In the genomic region with DNA sequence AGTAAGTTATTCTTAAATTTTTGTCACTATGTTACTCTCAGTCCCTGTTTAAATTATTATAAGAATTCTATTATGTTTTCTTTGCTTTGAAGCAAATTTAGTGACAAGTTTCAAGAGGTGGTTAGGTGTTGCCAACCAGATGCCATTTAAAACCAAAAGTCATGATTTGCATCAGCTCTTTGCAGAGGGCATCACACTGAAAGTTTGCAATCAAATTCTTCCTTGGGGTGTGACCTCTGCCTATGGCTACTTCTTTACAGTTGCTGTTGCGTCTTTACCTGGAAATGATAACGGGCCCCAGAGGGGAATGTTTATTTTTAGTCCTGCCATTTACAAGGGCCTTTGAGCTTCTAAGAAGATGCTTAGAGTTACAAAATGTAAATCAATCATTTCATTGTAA, we compare ENCODE assay signal across 21 cellular contexts.
DNase-seq lines count a peak whose midpoint lies in the region; ATAC-seq and TF ChIP-seq lines count a peak whose summit lies in the region.
"Had no signal": no experiment of that assay in that cellular context is flagged by ENCODE, and none has a peak within 500 bp of the region (broad histone marks: within the 10 kb centered on the region; RNA-seq: fewer than 3 reads in every experiment).

No MANE protein-coding gene starts in this region.

- H4K5ac ChIP-seq in mesendoderm (ENCODE audit: low read length) = no peak overlapping the region

- no peak overlapping the region for H2AK5ac ChIP-seq in mesendoderm (ENCODE audit: low read length)

- no peak overlapping the region for H3K4me3 Mint-ChIP-seq in activated T-cell treated with anti-CD3 and anti-CD28 coated beads, Interleukin-2, amount 50 U/mL, for 24 hours
- H3K4me3 Mint-ChIP-seq in stimulated activated naive CD8-positive, alpha-beta T cell treated with anti-CD3 and anti-CD28 coated beads, Interleukin-15, amount 100 ng/mL, for 72 hours = no peak overlapping the region
- H3K4me3 Mint-ChIP-seq: IgD-negative memory B cell had no signal

- H3K36me3 Mint-ChIP-seq in activated T-cell treated with anti-CD3 and anti-CD28 coated beads, Interleukin-2, amount 50 U/mL, for 24 hours (ENCODE audit: low read depth) = peaks cover 27% of the 10 kb centered on the region

- no peaks in the 10 kb centered on the region for H3K9me3 Mint-ChIP-seq in activated T-cell treated with anti-CD3 and anti-CD28 coated beads, Interleukin-2, amount 50 U/mL, for 24 hours
- peaks cover 0 to 6% of the 10 kb centered on the region in 2 donors for H3K9me3 Mint-ChIP-seq in stimulated activated naive CD8-positive, alpha-beta T cell treated with anti-CD3 and anti-CD28 coated beads, Interleukin-15, amount 100 ng/mL, for 72 hours
- H3K9me3 Mint-ChIP-seq: IgD-negative memory B cell had no signal

- H3K79me2 ChIP-seq in mesendoderm (ENCODE audit: control insufficient read depth, insufficient read depth, low read length) = no peaks in the 10 kb centered on the region

- H3K4me1 Mint-ChIP-seq in activated T-cell treated with anti-CD3 and anti-CD28 coated beads, Interleukin-2, amount 50 U/mL, for 24 hours (ENCODE audit: low read depth) = peaks cover 72% of the 10 kb centered on the region
- peaks cover 13% of the 10 kb centered on the region for H3K4me1 Mint-ChIP-seq in stimulated activated naive CD8-positive, alpha-beta T cell treated with anti-CD3 and anti-CD28 coated beads, Interleukin-15, amount 100 ng/mL, for 72 hours

- H3K79me1 ChIP-seq in mesendoderm (ENCODE audit: low read length) = no peaks in the 10 kb centered on the region

- H2BK5ac ChIP-seq in mesendoderm (ENCODE audit: low read length) = no peak overlapping the region

- no peak overlapping the region for H3K23ac ChIP-seq in mesendoderm (ENCODE audit: low read length)

- no peak for DNase-seq in activated T-cell treated with anti-CD3 and anti-CD28 coated beads, Interleukin-2, amount 50 U/mL, for 24 hours
- DNase-seq in activated T-cell treated with anti-CD3 and anti-CD28 coated beads for 4 hours (no peak), mesendoderm (no peak), ecto neural progenitor cell (ENCODE audit: low spot score) (no peak), lower lobe of right lung (no peak)
- DNase-seq in stimulated activated naive CD8-positive, alpha-beta T cell treated with anti-CD3 and anti-CD28 coated beads, Interleukin-15, amount 100 ng/mL, for 72 hours = no peak
- DNase-seq: DMS153, DND-41, GOT3, NCI-H1092, NCI-H1417 treated with DMSO at 0.1 percent for 48 hours, NCI-H1694 treated with DMSO at 0.1 percent for 48 hours, NCI-H2081, NCI-H2171, NCI-H226, NCI-H510A, NCI-H69, SIG-M5 had no signal

- H3K18ac ChIP-seq in mesendoderm (ENCODE audit: low read length) = no peak overlapping the region

- H3K27ac Mint-ChIP-seq in activated T-cell treated with anti-CD3 and anti-CD28 coated beads, Interleukin-2, amount 50 U/mL, for 24 hours = peak overlapping the region; percentile 50
- H3K27ac Mint-ChIP-seq in stimulated activated naive CD8-positive, alpha-beta T cell treated with anti-CD3 and anti-CD28 coated beads, Interleukin-15, amount 100 ng/mL, for 72 hours = peak overlapping the region in 1 of 2 donors; percentile 68

- H3K27me3 ChIP-seq in mesendoderm (ENCODE audit: insufficient read depth, low read length, poor library complexity) (no peaks in the 10 kb centered on the region), lower lobe of right lung (ENCODE audit: low read depth) (no peaks in the 10 kb centered on the region)

- peak; percentile 72 for ATAC-seq in GM18867 (IDR thresholded peaks at IDR 0.05; ENCODE audit: unreplicated experiment)
- ATAC-seq in stimulated activated naive CD8-positive, alpha-beta T cell treated with anti-CD3 and anti-CD28 coated beads, Interleukin-15, amount 100 ng/mL, for 72 hours = peak; percentile 52
- no peak for ATAC-seq in lower lobe of right lung

- H3K4me1 ChIP-seq in mesendoderm (ENCODE audit: control insufficient read depth, low read depth, low read length) (peaks cover 5% of the 10 kb centered on the region), lower lobe of right lung (no peaks in the 10 kb centered on the region)

- H2BK15ac ChIP-seq in mesendoderm (replicated peaks; ENCODE audit: low read depth) = peak overlapping the region; percentile 74

- H3K9me3 ChIP-seq in lower lobe of right lung = no peaks in the 10 kb centered on the region

- H3K27ac ChIP-seq in mesendoderm (ENCODE audit: low read depth, low read length) (no peak overlapping the region), lower lobe of right lung (no peak overlapping the region)
- H3K27ac ChIP-seq: SK-N-MC had no signal

- no peak overlapping the region for H3K56ac ChIP-seq in mesendoderm (ENCODE audit: low read length)

- no peaks in the 10 kb centered on the region for H3K27me3 Mint-ChIP-seq in activated T-cell treated with anti-CD3 and anti-CD28 coated beads, Interleukin-2, amount 50 U/mL, for 24 hours
- H3K27me3 Mint-ChIP-seq in stimulated activated naive CD8-positive, alpha-beta T cell treated with anti-CD3 and anti-CD28 coated beads, Interleukin-15, amount 100 ng/mL, for 72 hours = no peaks in the 10 kb centered on the region
- H3K27me3 Mint-ChIP-seq: IgD-negative memory B cell had no signal

- no peak overlapping the region for H2BK120ac ChIP-seq in mesendoderm (ENCODE audit: low read depth, low read length)

- no peaks in the 10 kb centered on the region for H3K36me3 ChIP-seq in mesendoderm (ENCODE audit: control insufficient read depth, insufficient read depth, low read length)
- no peaks in the 10 kb centered on the region for H3K36me3 ChIP-seq in lower lobe of right lung

- no peak overlapping the region for H3K4me2 ChIP-seq in mesendoderm (ENCODE audit: low read length)

- no peak overlapping the region for H3K4ac ChIP-seq in mesendoderm (ENCODE audit: low read depth, low read length)

- H4K8ac ChIP-seq in mesendoderm (ENCODE audit: low read depth, low read length) = no peak overlapping the region

- no peak for TF ChIP-seq CTCF in lower lobe of right lung (IDR thresholded peaks at IDR 0.05)

- H3K4me3 ChIP-seq in mesendoderm (ENCODE audit: low read length) = no peak overlapping the region
- no peak overlapping the region for H3K4me3 ChIP-seq in lower lobe of right lung
- H3K4me3 ChIP-seq: SK-N-MC had no signal

- intact Hi-C loops in lower lobe of right lung (cut with DNase I) = no loop called here

- no peak overlapping the region for H3K9ac ChIP-seq in mesendoderm (ENCODE audit: low read length)

- WGBS in mesendoderm (ENCODE audit: extremely low coverage, insufficient coverage, low lambda C conversion rate) = no CpG with 5 or more reads among the region's 2 CpGs

Comparison
In these comparisons a context has a peak if more than half of its experiments do, and no peak if none do; other contexts are left out.
1. ATAC-seq: peak in GM18867 (single experiment) and stimulated activated naive CD8-positive, alpha-beta T cell treated with anti-CD3 and anti-CD28 coated beads, Interleukin-15, amount 100 ng/mL, for 72 hours (single experiment); none in lower lobe of right lung (0 of 2).